Comparison of ENCODE assay signal across 1 cellular context in the genomic region with DNA sequence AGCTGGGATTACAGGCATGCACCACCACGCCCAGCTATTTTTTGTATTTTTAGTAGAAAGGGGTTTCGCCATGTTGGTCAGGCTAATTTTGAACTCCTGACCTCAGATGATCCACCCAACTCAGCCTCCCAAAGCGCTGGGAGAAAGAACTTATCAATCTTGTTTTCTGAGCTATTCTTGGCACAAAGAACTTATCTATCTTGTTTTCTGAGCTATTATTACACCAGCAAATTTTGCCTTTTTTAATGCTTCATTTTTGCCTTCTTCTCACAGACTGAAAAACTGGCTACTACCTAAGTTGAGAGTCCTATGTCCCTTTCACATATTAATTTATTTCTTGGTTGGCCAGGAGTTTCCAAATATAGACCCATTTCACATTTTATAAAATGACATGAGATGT.
A peak's percentile ranks its signal among the peaks of the same experiment; 100 is the strongest.
TF ChIP-seq lines count a peak whose summit lies in the region.

No MANE protein-coding gene starts in this region.

TF ChIP-seq in K562, 482 proteins besides CTCF, POLR2A, EP300 and RAD21 (continued from another document):
- TF ChIP-seq, protein P1, sequence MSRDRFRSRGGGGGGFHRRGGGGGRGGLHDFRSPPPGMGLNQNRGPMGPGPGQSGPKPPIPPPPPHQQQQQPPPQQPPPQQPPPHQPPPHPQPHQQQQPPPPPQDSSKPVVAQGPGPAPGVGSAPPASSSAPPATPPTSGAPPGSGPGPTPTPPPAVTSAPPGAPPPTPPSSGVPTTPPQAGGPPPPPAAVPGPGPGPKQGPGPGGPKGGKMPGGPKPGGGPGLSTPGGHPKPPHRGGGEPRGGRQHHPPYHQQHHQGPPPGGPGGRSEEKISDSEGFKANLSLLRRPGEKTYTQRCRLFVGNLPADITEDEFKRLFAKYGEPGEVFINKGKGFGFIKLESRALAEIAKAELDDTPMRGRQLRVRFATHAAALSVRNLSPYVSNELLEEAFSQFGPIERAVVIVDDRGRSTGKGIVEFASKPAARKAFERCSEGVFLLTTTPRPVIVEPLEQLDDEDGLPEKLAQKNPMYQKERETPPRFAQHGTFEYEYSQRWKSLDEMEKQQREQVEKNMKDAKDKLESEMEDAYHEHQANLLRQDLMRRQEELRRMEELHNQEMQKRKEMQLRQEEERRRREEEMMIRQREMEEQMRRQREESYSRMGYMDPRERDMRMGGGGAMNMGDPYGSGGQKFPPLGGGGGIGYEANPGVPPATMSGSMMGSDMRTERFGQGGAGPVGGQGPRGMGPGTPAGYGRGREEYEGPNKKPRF (IDR thresholded peaks at IDR 0.05; ENCODE audit: low read depth, low read length) = no peak
- TF ChIP-seq EP400 (IDR thresholded peaks at IDR 0.05) = peak; percentile 24; the same call in 1 of the 2 replicates
- TF ChIP-seq, protein P2, sequence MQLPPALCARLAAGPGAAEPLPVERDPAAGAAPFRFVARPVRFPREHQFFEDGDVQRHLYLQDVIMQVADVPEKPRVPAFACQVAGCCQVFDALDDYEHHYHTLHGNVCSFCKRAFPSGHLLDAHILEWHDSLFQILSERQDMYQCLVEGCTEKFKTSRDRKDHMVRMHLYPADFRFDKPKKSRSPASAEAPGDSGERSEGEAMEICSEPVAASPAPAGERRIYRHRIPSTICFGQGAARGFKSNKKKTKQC (CRISPR knock-in tag; IDR thresholded peaks at IDR 0.05) = no peak
- TF ChIP-seq NRF1 (conservative IDR thresholded peaks at IDR 0.05 in 1 of 2, IDR thresholded peaks at IDR 0.05 in 1 of 2) = no peak
- no peak for TF ChIP-seq EWSR1 (IDR thresholded peaks at IDR 0.05; ENCODE audit: borderline replicate concordance, low read depth, partially characterized antibody)
- TF ChIP-seq CTBP1 (IDR thresholded peaks at IDR 0.05; ENCODE audit: borderline replicate concordance) = no peak
- no peak for TF ChIP-seq ELF2 (CRISPR knock-in tag; IDR thresholded peaks at IDR 0.05)
- no peak for TF ChIP-seq ZFPM2 (CRISPR knock-in tag; IDR thresholded peaks at IDR 0.05)
- 0 out of 2 replicates have a peak, but pooled peaks have one; percentile 23 for TF ChIP-seq RBFOX2 (IDR thresholded peaks at IDR 0.05; ENCODE audit: low read depth, low read length)
- no peak for TF ChIP-seq MYBL2 (IDR thresholded peaks at IDR 0.05; ENCODE audit: low read depth)
- TF ChIP-seq MYBL2 (CRISPR knock-in tag; IDR thresholded peaks at IDR 0.05; ENCODE audit: borderline replicate concordance) = no peak
- TF ChIP-seq CREB1 (IDR thresholded peaks at IDR 0.05) = no peak
- no peak for TF ChIP-seq CREB1 (CRISPR knock-in tag; IDR thresholded peaks at IDR 0.05)
- TF ChIP-seq KAT8 (IDR thresholded peaks at IDR 0.05; ENCODE audit: low read depth) = peak; percentile 37; the same call in 1 of the 2 replicates
- no peak for TF ChIP-seq SMAD1 (IDR thresholded peaks at IDR 0.05; ENCODE audit: low read depth, low read length, partially characterized antibody)
- no peak for TF ChIP-seq TAF1 (IDR thresholded peaks at IDR 0.05; ENCODE audit: control insufficient read depth, extremely low read depth, insufficient read depth, low read length, severe bottlenecking)
- TF ChIP-seq CHD4 (IDR thresholded peaks at IDR 0.05; ENCODE audit: insufficient read depth, insufficient replicate concordance, low read depth, low read length, poor library complexity, severe bottlenecking) = no peak
- no peak for TF ChIP-seq ZNF143 (CRISPR knock-in tag; IDR thresholded peaks at IDR 0.05)
- no peak for TF ChIP-seq ZNF311 (CRISPR knock-in tag; IDR thresholded peaks at IDR 0.05)
- no peak for TF ChIP-seq SLC30A9 (CRISPR knock-in tag; IDR thresholded peaks at IDR 0.05)
- no peak for TF ChIP-seq PHB (CRISPR knock-in tag; IDR thresholded peaks at IDR 0.05)
- no peak for TF ChIP-seq MIER1 (IDR thresholded peaks at IDR 0.05; ENCODE audit: low read depth)
- TF ChIP-seq, protein P3, sequence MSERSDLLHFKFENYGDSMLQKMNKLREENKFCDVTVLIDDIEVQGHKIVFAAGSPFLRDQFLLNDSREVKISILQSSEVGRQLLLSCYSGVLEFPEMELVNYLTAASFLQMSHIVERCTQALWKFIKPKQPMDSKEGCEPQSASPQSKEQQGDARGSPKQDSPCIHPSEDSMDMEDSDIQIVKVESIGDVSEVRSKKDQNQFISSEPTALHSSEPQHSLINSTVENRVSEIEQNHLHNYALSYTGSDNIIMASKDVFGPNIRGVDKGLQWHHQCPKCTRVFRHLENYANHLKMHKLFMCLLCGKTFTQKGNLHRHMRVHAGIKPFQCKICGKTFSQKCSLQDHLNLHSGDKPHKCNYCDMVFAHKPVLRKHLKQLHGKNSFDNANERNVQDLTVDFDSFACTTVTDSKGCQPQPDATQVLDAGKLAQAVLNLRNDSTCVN (CRISPR knock-in tag; IDR thresholded peaks at IDR 0.05) = no peak
- no peak for TF ChIP-seq TRIM28 (IDR thresholded peaks at IDR 0.05)
- no peak for TF ChIP-seq CBFB (CRISPR knock-in tag; IDR thresholded peaks at IDR 0.05)
- TF ChIP-seq GATAD2B (IDR thresholded peaks at IDR 0.05; ENCODE audit: borderline replicate concordance) = no peak
- TF ChIP-seq, protein P4, sequence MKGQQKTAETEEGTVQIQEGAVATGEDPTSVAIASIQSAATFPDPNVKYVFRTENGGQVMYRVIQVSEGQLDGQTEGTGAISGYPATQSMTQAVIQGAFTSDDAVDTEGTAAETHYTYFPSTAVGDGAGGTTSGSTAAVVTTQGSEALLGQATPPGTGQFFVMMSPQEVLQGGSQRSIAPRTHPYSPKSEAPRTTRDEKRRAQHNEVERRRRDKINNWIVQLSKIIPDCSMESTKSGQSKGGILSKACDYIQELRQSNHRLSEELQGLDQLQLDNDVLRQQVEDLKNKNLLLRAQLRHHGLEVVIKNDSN (CRISPR knock-in tag; IDR thresholded peaks at IDR 0.05) = no peak
- no peak for TF ChIP-seq DMBX1 (CRISPR knock-in tag; IDR thresholded peaks at IDR 0.05; ENCODE audit: borderline replicate concordance)
- TF ChIP-seq DPF2 (IDR thresholded peaks at IDR 0.05) = 0 out of 2 replicates have a peak, but pooled peaks have one; percentile 29
- TF ChIP-seq ILK (tag; IDR thresholded peaks at IDR 0.05; ENCODE audit: borderline replicate concordance, low read depth) = no peak
- TF ChIP-seq STAT5B (CRISPR knock-in tag; IDR thresholded peaks at IDR 0.05) = no peak
- no peak for TF ChIP-seq SRSF1 (IDR thresholded peaks at IDR 0.05; ENCODE audit: low read depth, low read length)
- TF ChIP-seq CHD2 (IDR thresholded peaks at IDR 0.05; ENCODE audit: low read depth, low read length) = no peak
- no peak for TF ChIP-seq CBX5 (IDR thresholded peaks at IDR 0.05; ENCODE audit: borderline replicate concordance, low read depth)
- TF ChIP-seq ZNF197 (CRISPR knock-in tag; IDR thresholded peaks at IDR 0.05; ENCODE audit: low read depth) = no peak
- TF ChIP-seq, protein P5, sequence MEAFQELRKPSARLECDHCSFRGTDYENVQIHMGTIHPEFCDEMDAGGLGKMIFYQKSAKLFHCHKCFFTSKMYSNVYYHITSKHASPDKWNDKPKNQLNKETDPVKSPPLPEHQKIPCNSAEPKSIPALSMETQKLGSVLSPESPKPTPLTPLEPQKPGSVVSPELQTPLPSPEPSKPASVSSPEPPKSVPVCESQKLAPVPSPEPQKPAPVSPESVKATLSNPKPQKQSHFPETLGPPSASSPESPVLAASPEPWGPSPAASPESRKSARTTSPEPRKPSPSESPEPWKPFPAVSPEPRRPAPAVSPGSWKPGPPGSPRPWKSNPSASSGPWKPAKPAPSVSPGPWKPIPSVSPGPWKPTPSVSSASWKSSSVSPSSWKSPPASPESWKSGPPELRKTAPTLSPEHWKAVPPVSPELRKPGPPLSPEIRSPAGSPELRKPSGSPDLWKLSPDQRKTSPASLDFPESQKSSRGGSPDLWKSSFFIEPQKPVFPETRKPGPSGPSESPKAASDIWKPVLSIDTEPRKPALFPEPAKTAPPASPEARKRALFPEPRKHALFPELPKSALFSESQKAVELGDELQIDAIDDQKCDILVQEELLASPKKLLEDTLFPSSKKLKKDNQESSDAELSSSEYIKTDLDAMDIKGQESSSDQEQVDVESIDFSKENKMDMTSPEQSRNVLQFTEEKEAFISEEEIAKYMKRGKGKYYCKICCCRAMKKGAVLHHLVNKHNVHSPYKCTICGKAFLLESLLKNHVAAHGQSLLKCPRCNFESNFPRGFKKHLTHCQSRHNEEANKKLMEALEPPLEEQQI (IDR thresholded peaks at IDR 0.05) = peak; percentile 61; the same call in 1 of the 2 replicates
- TF ChIP-seq, protein P6, sequence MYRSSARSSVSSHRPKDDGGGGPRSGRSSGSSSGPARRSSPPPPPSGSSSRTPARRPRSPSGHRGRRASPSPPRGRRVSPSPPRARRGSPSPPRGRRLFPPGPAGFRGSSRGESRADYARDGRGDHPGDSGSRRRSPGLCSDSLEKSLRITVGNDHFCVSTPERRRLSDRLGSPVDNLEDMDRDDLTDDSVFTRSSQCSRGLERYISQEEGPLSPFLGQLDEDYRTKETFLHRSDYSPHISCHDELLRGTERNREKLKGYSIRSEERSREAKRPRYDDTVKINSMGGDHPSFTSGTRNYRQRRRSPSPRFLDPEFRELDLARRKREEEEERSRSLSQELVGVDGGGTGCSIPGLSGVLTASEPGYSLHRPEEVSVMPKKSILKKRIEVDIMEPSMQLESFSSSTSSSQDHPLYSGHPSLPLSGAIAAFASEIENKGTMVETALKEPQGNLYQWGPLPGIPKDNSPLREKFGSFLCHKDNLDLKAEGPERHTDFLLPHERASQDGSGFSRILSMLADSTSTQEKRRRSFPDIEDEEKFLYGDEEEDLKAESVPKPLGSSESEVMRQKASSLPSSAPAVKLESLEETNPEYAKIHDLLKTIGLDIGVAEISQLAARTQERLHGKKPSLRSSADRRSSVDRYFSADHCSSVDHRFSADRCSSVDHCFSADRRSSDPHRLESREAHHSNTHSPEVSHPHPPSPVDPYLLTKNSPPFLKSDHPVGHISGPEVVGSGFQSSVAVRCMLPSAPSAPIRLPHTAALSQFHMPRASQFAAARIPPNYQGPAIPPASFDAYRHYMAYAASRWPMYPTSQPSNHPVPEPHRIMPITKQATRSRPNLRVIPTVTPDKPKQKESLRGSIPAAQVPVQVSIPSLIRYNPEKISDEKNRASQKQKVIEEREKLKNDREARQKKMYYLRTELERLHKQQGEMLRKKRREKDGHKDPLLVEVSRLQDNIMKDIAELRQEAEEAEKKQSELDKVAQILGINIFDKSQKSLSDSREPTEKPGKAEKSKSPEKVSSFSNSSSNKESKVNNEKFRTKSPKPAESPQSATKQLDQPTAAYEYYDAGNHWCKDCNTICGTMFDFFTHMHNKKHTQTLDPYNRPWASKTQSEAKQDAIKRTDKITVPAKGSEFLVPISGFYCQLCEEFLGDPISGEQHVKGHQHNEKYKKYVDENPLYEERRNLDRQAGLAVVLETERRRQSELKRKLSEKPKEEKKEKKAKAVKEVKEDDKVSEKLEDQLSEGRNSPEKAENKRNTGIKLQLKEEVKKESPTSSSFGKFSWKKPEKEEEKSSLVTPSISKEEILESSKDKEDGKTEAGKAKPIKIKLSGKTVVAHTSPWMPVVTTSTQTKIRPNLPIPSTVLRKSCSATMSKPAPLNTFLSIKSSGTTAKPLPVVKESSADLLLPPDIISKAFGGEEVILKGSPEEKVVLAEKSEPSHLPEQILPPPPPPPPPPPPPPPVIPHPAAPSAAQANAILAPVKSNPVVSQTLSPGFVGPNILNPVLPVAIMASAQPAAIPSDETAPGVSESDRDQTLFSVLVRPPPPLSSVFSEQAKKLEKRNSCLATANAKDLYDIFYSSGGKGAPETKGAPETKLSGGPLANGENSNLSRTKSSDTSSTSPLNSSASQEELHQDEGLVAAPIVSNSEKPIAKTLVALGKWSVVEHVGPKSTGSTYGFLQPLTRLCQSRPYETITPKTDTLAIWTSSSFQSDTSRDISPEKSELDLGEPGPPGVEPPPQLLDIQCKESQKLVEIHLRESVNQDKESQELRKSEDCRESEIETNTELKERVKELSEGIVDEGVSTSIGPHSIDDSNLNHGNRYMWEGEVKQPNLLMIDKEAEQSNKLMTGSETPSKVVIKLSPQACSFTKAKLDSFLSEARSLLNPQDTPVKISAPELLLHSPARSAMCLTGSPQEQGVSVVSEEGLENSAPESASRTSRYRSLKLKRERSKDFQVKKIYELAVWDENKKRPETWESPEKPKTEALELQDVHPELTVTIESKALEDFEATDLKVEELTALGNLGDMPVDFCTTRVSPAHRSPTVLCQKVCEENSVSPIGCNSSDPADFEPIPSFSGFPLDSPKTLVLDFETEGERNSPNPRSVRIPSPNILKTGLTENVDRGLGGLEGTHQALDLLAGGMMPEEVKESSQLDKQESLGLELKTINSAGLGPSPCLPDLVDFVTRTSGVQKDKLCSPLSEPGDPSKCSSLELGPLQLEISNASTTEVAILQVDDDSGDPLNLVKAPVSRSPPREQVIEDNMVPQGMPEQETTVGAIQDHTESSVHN (IDR thresholded peaks at IDR 0.05; ENCODE audit: borderline replicate concordance in 1 of 2, low read depth in 1 of 2) = no peak
- no peak for TF ChIP-seq POLR3G (IDR thresholded peaks at IDR 0.05; ENCODE audit: extremely low read depth, insufficient read length, insufficient replicate concordance)
- 0 out of 2 replicates have a peak, but pooled peaks have one; percentile 22 for TF ChIP-seq ARID1B (IDR thresholded peaks at IDR 0.05)
- TF ChIP-seq TEAD4 (IDR thresholded peaks at IDR 0.05; ENCODE audit: low read length) = 0 out of 2 replicates have a peak, but pooled peaks have one; percentile 14
- no peak for TF ChIP-seq TEAD4 (CRISPR knock-in tag; IDR thresholded peaks at IDR 0.05; ENCODE audit: borderline replicate concordance)
- TF ChIP-seq ZBTB7A (IDR thresholded peaks at IDR 0.05; ENCODE audit: borderline replicate concordance, control insufficient read depth, low read depth, low read length) = no peak
- no peak for TF ChIP-seq ZNF408 (CRISPR knock-in tag; IDR thresholded peaks at IDR 0.05; ENCODE audit: low read depth)
- TF ChIP-seq ELF1 (tag; IDR thresholded peaks at IDR 0.05) = no peak
- TF ChIP-seq MED1 (CRISPR knock-in tag; IDR thresholded peaks at IDR 0.05; ENCODE audit: borderline replicate concordance) = no peak
- TF ChIP-seq NCOR1 (IDR thresholded peaks at IDR 0.05) = peak; percentile 22; the same call in 1 of the 2 replicates
- TF ChIP-seq, protein P7, sequence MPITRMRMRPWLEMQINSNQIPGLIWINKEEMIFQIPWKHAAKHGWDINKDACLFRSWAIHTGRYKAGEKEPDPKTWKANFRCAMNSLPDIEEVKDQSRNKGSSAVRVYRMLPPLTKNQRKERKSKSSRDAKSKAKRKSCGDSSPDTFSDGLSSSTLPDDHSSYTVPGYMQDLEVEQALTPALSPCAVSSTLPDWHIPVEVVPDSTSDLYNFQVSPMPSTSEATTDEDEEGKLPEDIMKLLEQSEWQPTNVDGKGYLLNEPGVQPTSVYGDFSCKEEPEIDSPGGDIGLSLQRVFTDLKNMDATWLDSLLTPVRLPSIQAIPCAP (CRISPR knock-in tag; IDR thresholded peaks at IDR 0.05; ENCODE audit: borderline replicate concordance) = no peak
- TF ChIP-seq ZNF212 (CRISPR knock-in tag; IDR thresholded peaks at IDR 0.05) = no peak
- TF ChIP-seq HCFC1 (IDR thresholded peaks at IDR 0.05; ENCODE audit: low read depth, low read length) = no peak
- TF ChIP-seq MEF2D (tag; conservative IDR thresholded peaks at IDR 0.05; ENCODE audit: low read depth) = peak; percentile 93
